11 cellular contexts compared by ENCODE assay signal in the genomic region with DNA sequence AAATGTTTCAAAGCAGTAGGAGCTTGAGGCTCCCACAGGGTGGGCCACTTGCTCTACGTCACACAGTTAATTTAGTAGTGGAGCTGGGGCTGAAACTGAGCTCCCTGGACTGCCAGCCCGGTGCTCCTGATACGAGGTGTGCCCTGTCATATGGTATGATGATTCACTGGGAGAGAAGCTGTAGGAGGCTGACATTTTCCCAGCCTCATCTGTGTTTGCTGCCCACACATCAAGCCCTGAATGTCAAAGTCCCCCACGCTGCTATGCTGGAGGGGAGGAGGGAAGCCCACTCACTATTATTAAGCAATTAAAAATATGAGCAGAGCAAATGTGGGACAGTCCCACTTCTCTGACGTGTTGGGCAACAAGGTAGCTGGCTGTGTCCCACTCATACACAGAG.
"Had no signal": no experiment of that assay in that cellular context is flagged by ENCODE, and none has a peak within 500 bp of the region (broad histone marks: within the 10 kb centered on the region; RNA-seq: fewer than 3 reads in every experiment).

No MANE protein-coding gene starts in this region.

- DNase-seq: activated CD8-positive, alpha-beta memory T cell treated with anti-CD3 and anti-CD28 coated beads, Interleukin-2, amount 10 ng/mL, durations not matched to agents 7 days and 5 days; activated gamma-delta T cell treated with Interleukin-2 at 50 U/mL for 16 hours; activated naive CD8-positive, alpha-beta T cell treated with anti-CD3 and anti-CD28 coated beads, Interleukin-2, amount 10 ng/mL, durations not matched to agents 7 days and 5 days; activated T-cell treated with anti-CD3 and anti-CD28 coated beads, Interleukin-2, amount 50 U/mL, for 48 hours; colonic mucosa; effector CD8-positive, alpha-beta T cell; kidney; pancreas; retina; tibial artery had no signal

- ATAC-seq: activated CD4-positive, CD25-positive, alpha-beta regulatory T cell treated with anti-CD3 and anti-CD28 coated beads, Interleukin-2, amount 50 U/mL, for 24 hours; activated CD8-positive, alpha-beta memory T cell treated with anti-CD3 and anti-CD28 coated beads, Interleukin-2, amount 10 ng/mL, durations not matched to agents 7 days and 5 days; pancreas had no signal

- H3K9me3 Mint-ChIP-seq: activated naive CD8-positive, alpha-beta T cell treated with anti-CD3 and anti-CD28 coated beads, Interleukin-2, amount 10 ng/mL, durations not matched to agents 7 days and 5 days had no signal

- H3K4me3 Mint-ChIP-seq: activated CD8-positive, alpha-beta memory T cell treated with anti-CD3 and anti-CD28 coated beads, Interleukin-2, amount 10 ng/mL, durations not matched to agents 7 days and 5 days; activated naive CD8-positive, alpha-beta T cell treated with anti-CD3 and anti-CD28 coated beads, Interleukin-2, amount 10 ng/mL, durations not matched to agents 7 days and 5 days had no signal

- H3K36me3 Mint-ChIP-seq: activated CD8-positive, alpha-beta memory T cell treated with anti-CD3 and anti-CD28 coated beads, Interleukin-2, amount 10 ng/mL, durations not matched to agents 7 days and 5 days; activated naive CD8-positive, alpha-beta T cell treated with anti-CD3 and anti-CD28 coated beads, Interleukin-2, amount 10 ng/mL, durations not matched to agents 7 days and 5 days had no signal

- H3K4me1 Mint-ChIP-seq: activated CD8-positive, alpha-beta memory T cell treated with anti-CD3 and anti-CD28 coated beads, Interleukin-2, amount 10 ng/mL, durations not matched to agents 7 days and 5 days; activated naive CD8-positive, alpha-beta T cell treated with anti-CD3 and anti-CD28 coated beads, Interleukin-2, amount 10 ng/mL, durations not matched to agents 7 days and 5 days had no signal

- H3K27ac Mint-ChIP-seq: activated CD8-positive, alpha-beta memory T cell treated with anti-CD3 and anti-CD28 coated beads, Interleukin-2, amount 10 ng/mL, durations not matched to agents 7 days and 5 days; activated naive CD8-positive, alpha-beta T cell treated with anti-CD3 and anti-CD28 coated beads, Interleukin-2, amount 10 ng/mL, durations not matched to agents 7 days and 5 days had no signal
